In genomic region chr12:91381309-91381804, GRCh38 we compare ENCODE assay signal across 8 cellular contexts.
DNase-seq lines count a peak whose midpoint lies in the region; ATAC-seq lines count a peak whose summit lies in the region.

No MANE protein-coding gene starts in this region.

- peak overlapping the region; percentile 92 for H3K9ac ChIP-seq in HUES6 (ENCODE audit: low read length)

- intact Hi-C loops in activated CD4-positive, alpha-beta memory T cell treated with anti-CD3 and anti-CD28 coated beads for 36 hours (cut with micrococcal nuclease): loop anchor here (1.0 to 5.0 kb wide), 3 partner anchors 196 to 1026 kb away; no protein-coding TSS in a partner anchor
- intact Hi-C loops in naive thymus-derived CD4-positive, alpha-beta T cell (cut with micrococcal nuclease): loop anchor here in 1 of 2 donors (5.0 to 10.0 kb wide), 4 partner anchors 196 to 1403 kb away; no protein-coding TSS in a partner anchor

- POLR2A ChIA-PET in activated CD4-positive, alpha-beta memory T cell treated with anti-CD3 and anti-CD28 coated beads for 36 hours (lab: Charles Lee): no interaction called here
- POLR2A ChIA-PET in naive thymus-derived CD4-positive, alpha-beta T cell (lab: Charles Lee): interaction anchor here (0.6 to 5.9 kb wide), 11 partner anchors 9 to 1268 kb away, joined by 3 to 43 read pairs (median 4); partner anchors contain the start of gene BTG1

- no peaks in the 10 kb centered on the region for H3K36me3 Mint-ChIP-seq in activated CD4-positive, alpha-beta memory T cell treated with anti-CD3 and anti-CD28 coated beads for 36 hours
- no peaks in the 10 kb centered on the region for H3K36me3 Mint-ChIP-seq in naive thymus-derived CD4-positive, alpha-beta T cell

- H3K27ac ChIP-seq in HUES6 (ENCODE audit: low read depth, low read length): peak overlapping the region; percentile 99
- no peak overlapping the region for H3K27ac ChIP-seq in naive thymus-derived CD4-positive, alpha-beta T cell (ENCODE audit: low read depth, low read length)

- H3K27me3 ChIP-seq in HUES6 (ENCODE audit: control insufficient read depth, insufficient read depth, low read length): no peaks in the 10 kb centered on the region
- H3K27me3 ChIP-seq in naive thymus-derived CD4-positive, alpha-beta T cell (ENCODE audit: control insufficient read depth in 2 of 2, insufficient read depth in 2 of 2, low read length in 2 of 2): no peaks in the 10 kb centered on the region

- DNase-seq in ELF-1 (ENCODE audit: low read depth, low spot score): peak; percentile 94
- no peak for DNase-seq in activated CD4-positive, alpha-beta memory T cell treated with anti-CD3 and anti-CD28 coated beads for 36 hours
- DNase-seq in fibroblast of the conjunctiva (ENCODE audit: low read depth): peak; percentile 77
- peak in 4 of 9 donors; percentile 2 to 17 (median 14) for DNase-seq in naive thymus-derived CD4-positive, alpha-beta T cell
- no peak for DNase-seq in NCI-H1092 (lab: John Stamatoyannopoulos, UW)
- DNase-seq in NCI-H2171 (lab: John Stamatoyannopoulos, UW): no peak

- peaks cover 4% of the 10 kb centered on the region for H3K27me3 Mint-ChIP-seq in activated CD4-positive, alpha-beta memory T cell treated with anti-CD3 and anti-CD28 coated beads for 36 hours
- peaks cover 0 to 13% (median 0%) of the 10 kb centered on the region in 5 donors for H3K27me3 Mint-ChIP-seq in naive thymus-derived CD4-positive, alpha-beta T cell

- H3K4me1 Mint-ChIP-seq in activated CD4-positive, alpha-beta memory T cell treated with anti-CD3 and anti-CD28 coated beads for 36 hours (ENCODE audit: low read depth): peaks cover 5% of the 10 kb centered on the region
- peaks cover 0 to 11% (median 6%) of the 10 kb centered on the region in 7 donors for H3K4me1 Mint-ChIP-seq in naive thymus-derived CD4-positive, alpha-beta T cell

- H3K4me1 ChIP-seq in HUES6 (ENCODE audit: control insufficient read depth, insufficient read depth, low read length): peaks cover 23% of the 10 kb centered on the region
- no peaks in the 10 kb centered on the region for H3K4me1 ChIP-seq in naive thymus-derived CD4-positive, alpha-beta T cell (ENCODE audit: control insufficient read depth in 2 of 2, insufficient read depth in 2 of 2, low read length in 2 of 2)

- peak overlapping the region; percentile 60 for H3K4me3 Mint-ChIP-seq in activated CD4-positive, alpha-beta memory T cell treated with anti-CD3 and anti-CD28 coated beads for 36 hours
- peak overlapping the region; percentile 69 to 91 (median 81) for H3K4me3 Mint-ChIP-seq in naive thymus-derived CD4-positive, alpha-beta T cell

- H3K9me3 ChIP-seq in HUES6 (ENCODE audit: control insufficient read depth, insufficient read depth, low read depth, low read length): no peaks in the 10 kb centered on the region
- no peaks in the 10 kb centered on the region for H3K9me3 ChIP-seq in naive thymus-derived CD4-positive, alpha-beta T cell (ENCODE audit: control insufficient read depth in 2 of 3, low read length in 3 of 3)

- H3K36me3 ChIP-seq in HUES6 (ENCODE audit: control insufficient read depth, insufficient read depth, low read length): no peaks in the 10 kb centered on the region
- no peaks in the 10 kb centered on the region for H3K36me3 ChIP-seq in naive thymus-derived CD4-positive, alpha-beta T cell (ENCODE audit: control insufficient read depth in 2 of 3, insufficient read depth in 3 of 3, low read length in 3 of 3)

- H3K4me3 ChIP-seq in HUES6 (ENCODE audit: low read depth, low read length): peak overlapping the region; percentile 60
- peak overlapping the region; percentile 18 for H3K4me3 ChIP-seq in naive thymus-derived CD4-positive, alpha-beta T cell (ENCODE audit: low read length)

- CTCF ChIA-PET in activated CD4-positive, alpha-beta memory T cell treated with anti-CD3 and anti-CD28 coated beads for 36 hours (lab: Charles Lee): interaction anchor here (0.6 to 3.0 kb wide), 38 partner anchors 8 to 1495 kb away, joined by 3 to 39 read pairs (median 4); partner anchors contain the start of gene BTG1
- CTCF ChIA-PET in naive thymus-derived CD4-positive, alpha-beta T cell (lab: Charles Lee): interaction anchor here (0.7 to 3.9 kb wide), 33 partner anchors 8 to 1980 kb away, joined by 3 to 56 read pairs (median 5); partner anchors contain the start of gene BTG1

- peak; percentile 62 for ATAC-seq in GM21423 (IDR thresholded peaks at IDR 0.05; ENCODE audit: unreplicated experiment)
- peak; percentile 43 for ATAC-seq in naive thymus-derived CD4-positive, alpha-beta T cell

- no peaks in the 10 kb centered on the region for H3K9me3 Mint-ChIP-seq in activated CD4-positive, alpha-beta memory T cell treated with anti-CD3 and anti-CD28 coated beads for 36 hours
- no peaks in the 10 kb centered on the region for H3K9me3 Mint-ChIP-seq in naive thymus-derived CD4-positive, alpha-beta T cell

- no peak overlapping the region for H3K27ac Mint-ChIP-seq in activated CD4-positive, alpha-beta memory T cell treated with anti-CD3 and anti-CD28 coated beads for 36 hours
- peak overlapping the region in 4 of 9 donors; percentile 21 to 85 (median 36) for H3K27ac Mint-ChIP-seq in naive thymus-derived CD4-positive, alpha-beta T cell

Comparison
In these comparisons a context has a peak if more than half of its experiments do, and no peak if none do; other contexts are left out.
1. DNase-seq: peak in ELF-1 (single experiment) and fibroblast of the conjunctiva (single experiment); none in activated CD4-positive, alpha-beta memory T cell treated with anti-CD3 and anti-CD28 coated beads for 36 hours (single experiment), NCI-H1092 (single experiment) and NCI-H2171 (single experiment).